Comparison of ENCODE assay signal across 1 cellular context in the genomic region with DNA sequence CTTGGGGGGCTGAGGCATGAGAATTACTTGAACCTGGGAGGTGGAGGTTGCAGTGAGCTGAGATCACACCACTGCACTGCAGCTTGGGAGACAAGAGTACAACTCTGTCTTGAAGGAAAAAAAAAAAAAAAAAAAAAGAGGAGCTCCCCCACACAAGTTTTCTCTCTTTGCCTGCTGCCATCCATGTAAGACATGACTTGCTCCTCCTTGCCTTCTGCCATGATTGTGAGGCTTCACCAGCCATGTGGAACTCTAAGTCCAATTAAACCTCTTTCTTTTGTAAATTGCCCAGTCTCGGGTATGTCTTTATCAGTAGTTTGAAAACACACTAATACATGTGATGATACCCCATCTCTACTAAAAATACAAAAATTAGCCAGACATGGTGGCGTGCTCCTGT.
TF ChIP-seq lines count a peak whose summit lies in the region.

No MANE protein-coding gene starts in this region.

TF ChIP-seq in K562, 482 proteins besides CTCF, POLR2A, EP300 and RAD21:
- TF ChIP-seq ZNF431 (CRISPR knock-in tag; IDR thresholded peaks at IDR 0.05), result peak; percentile 97
